11 cellular contexts compared by ENCODE assay signal in the genomic region with DNA sequence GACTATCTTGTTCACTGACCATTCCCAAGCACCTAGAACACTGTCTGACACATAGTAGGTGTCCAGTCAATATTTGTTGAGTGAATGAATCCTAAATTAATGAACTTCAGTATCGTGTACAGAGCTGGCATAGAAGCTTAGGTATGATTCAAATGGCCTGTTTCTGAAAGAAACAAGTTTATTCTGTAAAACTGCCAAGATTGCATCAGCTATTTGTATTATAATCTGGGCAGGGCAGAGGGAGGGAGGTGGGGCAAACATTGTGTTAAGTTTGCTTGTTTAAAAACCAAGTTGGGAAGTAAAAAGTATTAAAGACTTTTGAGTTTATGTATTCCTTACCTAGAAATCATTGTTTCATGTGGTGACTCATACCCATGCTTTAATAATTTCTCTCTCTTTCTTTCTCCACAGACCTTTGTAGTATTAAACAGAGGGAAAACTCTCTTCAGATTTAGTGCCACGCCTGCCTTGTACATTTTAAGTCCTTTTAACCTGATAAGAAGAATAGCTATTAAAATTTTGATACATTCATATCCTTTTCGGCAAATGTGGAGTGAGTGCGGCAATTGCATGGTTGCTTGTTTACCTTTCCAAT.
DNase-seq lines count a peak whose midpoint lies in the region; ATAC-seq and TF ChIP-seq lines count a peak whose summit lies in the region.
"Had no signal": no experiment of that assay in that cellular context is flagged by ENCODE, and none has a peak within 500 bp of the region (broad histone marks: within the 10 kb centered on the region; RNA-seq: fewer than 3 reads in every experiment).

No MANE protein-coding gene starts in this region.

- in situ Hi-C loops in Caki2 (cut with HindIII; ENCODE audit: low pct_unique_long_range_greater_than_20kb, low sequenced_read_pairs), result no loop called here

- H3K9me2 ChIP-seq in MM.1S (replicated peaks; ENCODE audit: insufficient read depth, low read length), result no peaks in the 10 kb centered on the region

- H3K4me2 ChIP-seq in MM.1S (ENCODE audit: low read depth, low read length), result no peak overlapping the region

- TF ChIP-seq CTCF in MM.1S (IDR thresholded peaks at IDR 0.05; ENCODE audit: low read length), result no peak

- no peaks in the 10 kb centered on the region for H3K36me3 ChIP-seq in mucosa of rectum (ENCODE audit: control insufficient read depth in 2 of 2, insufficient read depth in 2 of 2, low read length in 2 of 2)
- no peaks in the 10 kb centered on the region for H3K36me3 ChIP-seq in MM.1S (replicated peaks; ENCODE audit: insufficient read depth, low read length)

- ATAC-seq in GM21367 (IDR thresholded peaks at IDR 0.05; ENCODE audit: unreplicated experiment) (no peak), HG03460 (IDR thresholded peaks at IDR 0.05; ENCODE audit: unreplicated experiment) (no peak)

- peak overlapping the region in 1 of 2 donors; percentile 19 for H3K9ac ChIP-seq in mucosa of rectum (ENCODE audit: low read depth in 1 of 2, low read length in 2 of 2)
- no peak overlapping the region for H3K9ac ChIP-seq in MM.1S (ENCODE audit: low read length)

- H3K4me3 ChIP-seq in mucosa of rectum (ENCODE audit: low read length in 2 of 2) (no peak overlapping the region), MM.1S (ENCODE audit: low read length) (no peak overlapping the region)

- H2AFZ ChIP-seq in MM.1S (ENCODE audit: low read length), result no peak overlapping the region

- no peaks in the 10 kb centered on the region for H3K79me2 ChIP-seq in MM.1S (ENCODE audit: low read length)

- DNase-seq in Caki2 (ENCODE audit: low read depth) (peak; percentile 49), NCI-H226 (peak; percentile 69), dedifferentiated amniotic fluid mesenchymal stem cell (ENCODE audit: extremely low spot score) (peak; percentile 88), NCI-H2171 treated with DMSO at 0.1 percent for 48 hours (lab: John Stamatoyannopoulos, UW) (no peak), MM.1S (no peak)
- DNase-seq: activated gamma-delta T cell treated with Interleukin-2 at 50 U/mL for 16 hours; NCI-H526 treated with DMSO at 0.1 percent for 48 hours; stimulated activated CD4-positive, alpha-beta T cell treated with anti-CD3 and anti-CD28 coated beads, Interleukin-2, amount 100 ng/mL, for 48 hours had no signal

- no peaks in the 10 kb centered on the region for H3F3A ChIP-seq in MM.1S (ENCODE audit: insufficient read depth, low read length)

- H3K27me3 ChIP-seq in mucosa of rectum (ENCODE audit: control insufficient read depth in 2 of 2, insufficient read depth in 2 of 2, low read length in 2 of 2), result no peaks in the 10 kb centered on the region
- no peaks in the 10 kb centered on the region for H3K27me3 ChIP-seq in MM.1S (replicated peaks; ENCODE audit: insufficient read depth, low read length)

- H4K20me1 ChIP-seq in MM.1S (ENCODE audit: insufficient read depth, low read length), result no peaks in the 10 kb centered on the region

- H3K4me1 ChIP-seq in mucosa of rectum (ENCODE audit: control insufficient read depth in 2 of 2, insufficient read depth in 2 of 2, low read length in 2 of 2), result peaks cover 0 to 21% of the 10 kb centered on the region in 2 donors
- no peaks in the 10 kb centered on the region for H3K4me1 ChIP-seq in MM.1S (ENCODE audit: low read length)

- H3K27ac ChIP-seq in mucosa of rectum (ENCODE audit: low read depth in 2 of 2, low read length in 2 of 2) (peak overlapping the region; percentile 65 to 79), MM.1S (ENCODE audit: low read length) (no peak overlapping the region)

- H3K9me3 ChIP-seq in mucosa of rectum (ENCODE audit: control insufficient read depth in 2 of 2, low read length in 2 of 2) (no peaks in the 10 kb centered on the region), MM.1S (replicated peaks; ENCODE audit: insufficient read depth, low read length) (no peaks in the 10 kb centered on the region; the same call in 1 of the 2 replicates)

Comparison
In these comparisons a context has a peak if more than half of its experiments do, and no peak if none do; other contexts are left out.
1. DNase-seq: peak in Caki2 (single experiment), NCI-H226 (single experiment) and dedifferentiated amniotic fluid mesenchymal stem cell (single experiment); none in NCI-H2171 treated with DMSO at 0.1 percent for 48 hours (single experiment) and MM.1S (single experiment).